8 cellular contexts compared by ENCODE assay signal in the genomic region with DNA sequence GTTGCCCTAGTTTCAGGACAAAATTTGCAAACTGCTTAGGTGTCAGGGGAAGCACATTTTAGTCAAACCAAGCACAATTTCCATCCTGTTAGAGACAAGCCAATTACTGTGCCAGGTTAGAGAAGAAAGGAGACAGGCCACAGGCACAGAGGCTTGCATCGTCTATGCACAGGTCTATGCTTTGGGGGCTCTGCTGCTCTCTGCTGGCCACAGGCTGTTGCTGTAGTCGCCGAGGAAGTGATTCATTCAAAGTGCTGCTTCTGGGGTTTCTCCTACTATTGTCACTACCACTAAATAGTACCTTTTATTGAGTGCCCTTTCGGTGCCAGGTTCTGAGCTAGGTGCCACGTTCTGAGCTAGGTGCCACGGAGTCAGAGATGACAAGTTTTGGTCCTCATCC. TPM values are rescaled to one million over a fixed set of nuclear protein-coding genes. Genes with fewer than 3 reads are reported as not detected.
DNase-seq lines count a peak whose midpoint lies in the region; ATAC-seq and TF ChIP-seq lines count a peak whose summit lies in the region.

No MANE protein-coding gene starts in this region.

- H3K4ac ChIP-seq in mesendoderm (ENCODE audit: low read depth, low read length) = no peak overlapping the region

- no peak overlapping the region for H3K23ac ChIP-seq in mesendoderm (ENCODE audit: low read length)

- no peaks in the 10 kb centered on the region for H3K79me1 ChIP-seq in mesendoderm (ENCODE audit: low read length)

- no peak overlapping the region for H2BK5ac ChIP-seq in mesendoderm (ENCODE audit: low read length)

- no peak overlapping the region for H3K18ac ChIP-seq in mesendoderm (ENCODE audit: low read length)

- no peak overlapping the region for H3K9ac ChIP-seq in mesendoderm (ENCODE audit: low read length)

- no peaks in the 10 kb centered on the region for H3K27me3 Mint-ChIP-seq in activated CD4-positive, alpha-beta memory T cell treated with anti-CD3 and anti-CD28 coated beads for 36 hours

- no peak overlapping the region for H2AK5ac ChIP-seq in mesendoderm (ENCODE audit: low read length)

- TF ChIP-seq CTCF in dorsolateral prefrontal cortex (IDR thresholded peaks at IDR 0.05 in 54 of 56, conservative IDR thresholded peaks at IDR 0.05 in 2 of 56; ENCODE audit: low read depth in 1 of 56, partially characterized antibody in 56 of 56) = peak in 52 of 56 donors; percentile 24 to 64 (median 51)

- CTCF ChIA-PET in activated CD4-positive, alpha-beta memory T cell treated with anti-CD3 and anti-CD28 coated beads for 36 hours (lab: Charles Lee) = interaction anchor here (0.7 to 4.2 kb wide), 20 partner anchors 9 to 550 kb away, joined by 3 to 25 read pairs (median 4); a partner anchor contains a TSS

- no peak overlapping the region for H4K5ac ChIP-seq in mesendoderm (ENCODE audit: low read length)

- H3K27ac ChIP-seq in dorsolateral prefrontal cortex (no peak overlapping the region), mesendoderm (ENCODE audit: low read depth, low read length) (no peak overlapping the region)

- no peak overlapping the region for H2BK15ac ChIP-seq in mesendoderm (replicated peaks; ENCODE audit: low read depth)

- H2BK120ac ChIP-seq in mesendoderm (ENCODE audit: low read depth, low read length) = no peak overlapping the region

- H3K79me2 ChIP-seq in mesendoderm (ENCODE audit: control insufficient read depth, insufficient read depth, low read length) = no peaks in the 10 kb centered on the region

- no peak overlapping the region for H3K56ac ChIP-seq in mesendoderm (ENCODE audit: low read length)

- POLR2A ChIA-PET in activated CD4-positive, alpha-beta memory T cell treated with anti-CD3 and anti-CD28 coated beads for 36 hours (lab: Charles Lee) = interaction anchor here (1.1 to 1.6 kb wide), 2 partner anchors 43 to 71 kb away, joined by 3 to 4 read pairs; no protein-coding TSS in a partner anchor

- H4K8ac ChIP-seq in mesendoderm (ENCODE audit: low read depth, low read length) = no peak overlapping the region

- WGBS in mesendoderm (ENCODE audit: extremely low coverage, insufficient coverage, low lambda C conversion rate) = no CpG with 5 or more reads among the region's 6 CpGs

- H3K4me3 Mint-ChIP-seq in activated CD4-positive, alpha-beta memory T cell treated with anti-CD3 and anti-CD28 coated beads for 36 hours = peak overlapping the region; percentile 50

- H3K4me1 Mint-ChIP-seq in activated CD4-positive, alpha-beta memory T cell treated with anti-CD3 and anti-CD28 coated beads for 36 hours (ENCODE audit: low read depth) = peaks cover 44% of the 10 kb centered on the region

- H3K27me3 ChIP-seq in dorsolateral prefrontal cortex = peaks cover 0 to 72% (median 19%) of the 10 kb centered on the region in 45 donors
- no peaks in the 10 kb centered on the region for H3K27me3 ChIP-seq in mesendoderm (ENCODE audit: insufficient read depth, low read length, poor library complexity)

- H3K36me3 ChIP-seq in mesendoderm (ENCODE audit: control insufficient read depth, insufficient read depth, low read length) = no peaks in the 10 kb centered on the region

- H3K36me3 Mint-ChIP-seq in activated CD4-positive, alpha-beta memory T cell treated with anti-CD3 and anti-CD28 coated beads for 36 hours = no peaks in the 10 kb centered on the region

- ATAC-seq in GM18870 (IDR thresholded peaks at IDR 0.05; ENCODE audit: unreplicated experiment) (peak; percentile 96), HG03103 (IDR thresholded peaks at IDR 0.05; ENCODE audit: low read depth, unreplicated experiment) (peak; percentile 96)

- DNase-seq in AG20443 (ENCODE audit: low spot score) = peak; percentile 71
- DNase-seq in NCI-H526 (lab: John Stamatoyannopoulos, UW) = peak; percentile 7 to 68
- peak; percentile 83 for DNase-seq in activated CD4-positive, alpha-beta memory T cell treated with anti-CD3 and anti-CD28 coated beads for 36 hours
- peak; percentile 9 to 63 (median 48) for DNase-seq in dorsolateral prefrontal cortex
- peak; percentile 58 for DNase-seq in mesendoderm
- DNase-seq in stimulated activated CD8-positive, alpha-beta memory T cell treated with anti-CD3 and anti-CD28 coated beads, Interleukin-4, amount 100 ng/mL, for 48 hours = peak; percentile 66

- no peak overlapping the region for H3K4me3 ChIP-seq in dorsolateral prefrontal cortex
- no peak overlapping the region for H3K4me3 ChIP-seq in mesendoderm (ENCODE audit: low read length)

- intact Hi-C loops in activated CD4-positive, alpha-beta memory T cell treated with anti-CD3 and anti-CD28 coated beads for 36 hours (cut with micrococcal nuclease) = loop anchor here (1.0 to 10.0 kb wide), 6 partner anchors 8 to 593 kb away; a partner anchor contains a TSS
- intact Hi-C loops in dorsolateral prefrontal cortex (cut with DNase I) = no loop called here

- peak overlapping the region; percentile 82 for H3K27ac Mint-ChIP-seq in activated CD4-positive, alpha-beta memory T cell treated with anti-CD3 and anti-CD28 coated beads for 36 hours

- no peaks in the 10 kb centered on the region for H3K4me1 ChIP-seq in mesendoderm (ENCODE audit: control insufficient read depth, low read depth, low read length)

- H3K9me3 Mint-ChIP-seq in activated CD4-positive, alpha-beta memory T cell treated with anti-CD3 and anti-CD28 coated beads for 36 hours = no peaks in the 10 kb centered on the region

- H3K4me2 ChIP-seq in mesendoderm (ENCODE audit: low read length) = no peak overlapping the region

RNA-seq across cellular contexts. Expression of a gene that starts 45.5 kb away (rescaled TPM):
- total RNA-seq in activated CD4-positive, alpha-beta memory T cell treated with anti-CD3 and anti-CD28 coated beads for 36 hours = not detected
- not detected for total RNA-seq in dorsolateral prefrontal cortex
- 0.03 TPM for polyA plus RNA-seq in mesendoderm (2013, experiment 1 of 2)
- not detected for polyA plus RNA-seq in mesendoderm (2013, experiment 2 of 2)
